In the genomic region with DNA sequence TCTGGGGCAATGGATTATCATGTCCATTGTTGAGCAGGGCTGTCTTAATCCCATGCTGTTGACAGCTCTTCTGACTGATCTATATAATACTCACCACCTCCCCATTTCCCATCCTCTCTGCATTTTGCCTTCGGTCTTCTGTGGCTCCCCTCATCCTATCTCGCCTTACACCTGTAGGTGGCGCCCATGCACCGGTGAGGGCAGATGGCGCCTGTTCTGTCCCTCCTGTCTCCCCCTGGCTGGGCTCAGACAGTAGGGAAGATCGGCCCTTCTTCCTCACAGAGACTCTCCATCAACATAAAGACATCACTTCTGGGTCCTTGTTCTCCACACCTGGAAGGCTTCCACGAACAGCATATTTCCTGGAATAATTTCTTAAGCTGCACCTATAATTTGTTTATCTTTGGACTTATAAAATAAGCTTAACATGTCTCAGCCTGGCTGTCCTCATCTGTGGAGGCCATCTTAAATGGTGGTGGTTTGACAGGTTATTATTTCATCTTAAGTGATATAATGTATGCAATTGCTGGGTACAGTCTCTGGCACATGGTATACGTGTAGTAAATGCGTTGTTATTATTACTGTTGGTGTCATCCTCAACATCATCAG, we compare ENCODE assay signal across 8 cellular contexts. TPM values are rescaled to one million over a fixed set of nuclear protein-coding genes. Genes with fewer than 3 reads are reported as not detected.
DNase-seq lines count a peak whose midpoint lies in the region; ATAC-seq and TF ChIP-seq lines count a peak whose summit lies in the region.

No MANE protein-coding gene starts in this region.

- no peak overlapping the region for H2BK5ac ChIP-seq in IMR-90 (ENCODE audit: low read depth, low read length, poor library complexity, severe bottlenecking)

- peak; percentile 91 for TF ChIP-seq RAD21 in IMR-90 (IDR thresholded peaks at IDR 0.05; ENCODE audit: low read length)

- intact Hi-C loops in activated CD4-positive, alpha-beta T cell treated with anti-CD3 and anti-CD28 coated beads for 36 hours (cut with DNase I, micrococcal nuclease) = loop anchor here (1.0 to 2.0 kb wide), 4 partner anchors 180 to 809 kb away; no protein-coding TSS in a partner anchor
- intact Hi-C loops in IMR-90 (cut with micrococcal nuclease) = loop anchor here (1.0 kb wide), 2 partner anchors 180 to 809 kb away; no protein-coding TSS in a partner anchor

- peak; percentile 74 for ATAC-seq in activated CD4-positive, alpha-beta T cell treated with anti-CD3 and anti-CD28 coated beads for 36 hours
- ATAC-seq in IMR-90 (ENCODE audit: low read depth) = peak; percentile 96
- peak; percentile 72 for ATAC-seq in lung (ENCODE audit: insufficient read depth, low FRiP score)

- no peaks in the 10 kb centered on the region for H3K79me2 ChIP-seq in GM23248 (ENCODE audit: insufficient read depth)

- H3K4me3 ChIP-seq in GM23248 (no peak overlapping the region), IMR-90 (ENCODE audit: insufficient read depth, low read depth, low read length) (no peak overlapping the region), lung (no peak overlapping the region)

- POLR2A ChIA-PET in activated CD4-positive, alpha-beta T cell treated with anti-CD3 and anti-CD28 coated beads for 36 hours (lab: Charles Lee) = no interaction called here
- POLR2A ChIA-PET in IMR-90 (lab: Charles Lee; ENCODE audit: unreplicated experiment) = no interaction called here

- H3K9me2 ChIP-seq in GM23248 (ENCODE audit: insufficient read depth) = no peaks in the 10 kb centered on the region

- no peaks in the 10 kb centered on the region for H4K20me1 ChIP-seq in GM23248 (ENCODE audit: insufficient read depth)
- H4K20me1 ChIP-seq in IMR-90 (ENCODE audit: insufficient read depth, low read length) = no peaks in the 10 kb centered on the region

- H3K9ac ChIP-seq in GM23248 = no peak overlapping the region
- no peak overlapping the region for H3K9ac ChIP-seq in IMR-90 (ENCODE audit: low read depth, low read length)

- no peak overlapping the region for H4K91ac ChIP-seq in IMR-90 (ENCODE audit: insufficient read depth, low read depth, low read length)

- H3K36me3 ChIP-seq in GM23248 (ENCODE audit: low read depth) (no peaks in the 10 kb centered on the region), IMR-90 (ENCODE audit: control insufficient read depth, insufficient read depth, low read length) (no peaks in the 10 kb centered on the region), lung (ENCODE audit: control insufficient read depth in 2 of 2, insufficient read depth in 2 of 2, low read length in 2 of 2) (no peaks in the 10 kb centered on the region)

- H3K4me3 Mint-ChIP-seq in activated CD4-positive, alpha-beta T cell treated with anti-CD3 and anti-CD28 coated beads for 36 hours = no peak overlapping the region
- H3K4me3 Mint-ChIP-seq in chondrocyte (ENCODE audit: unreplicated experiment) = no peak overlapping the region

- no peaks in the 10 kb centered on the region for H3K9me1 ChIP-seq in IMR-90 (ENCODE audit: insufficient read depth, low read length)

- no peak overlapping the region for H2BK20ac ChIP-seq in IMR-90 (ENCODE audit: low read depth, low read length)

- no peak overlapping the region for H3K4me2 ChIP-seq in GM23248 (ENCODE audit: unreplicated experiment)
- no peak overlapping the region for H3K4me2 ChIP-seq in IMR-90 (ENCODE audit: low read depth, low read length)

- no peak overlapping the region for H3K4ac ChIP-seq in IMR-90 (ENCODE audit: low read depth, low read length)

- no peaks in the 10 kb centered on the region for H3K4me1 ChIP-seq in GM23248 (ENCODE audit: insufficient read depth)
- no peaks in the 10 kb centered on the region for H3K4me1 ChIP-seq in IMR-90 (ENCODE audit: control insufficient read depth, insufficient read depth, low read length)
- H3K4me1 ChIP-seq in lung (ENCODE audit: control insufficient read depth in 2 of 2, insufficient read depth in 2 of 2, low read length in 2 of 2) = no peaks in the 10 kb centered on the region

- H3K36me3 Mint-ChIP-seq in activated CD4-positive, alpha-beta T cell treated with anti-CD3 and anti-CD28 coated beads for 36 hours (ENCODE audit: low read depth) = no peaks in the 10 kb centered on the region
- no peaks in the 10 kb centered on the region for H3K36me3 Mint-ChIP-seq in chondrocyte (ENCODE audit: low read depth)

- H3K79me1 ChIP-seq in IMR-90 (ENCODE audit: low read depth in 1 of 2, low read length in 2 of 2) = no peaks in the 10 kb centered on the region

- no peaks in the 10 kb centered on the region for H3K4me1 Mint-ChIP-seq in activated CD4-positive, alpha-beta T cell treated with anti-CD3 and anti-CD28 coated beads for 36 hours
- H3K4me1 Mint-ChIP-seq in chondrocyte (ENCODE audit: low read depth) = no peaks in the 10 kb centered on the region

- H3K27me3 ChIP-seq in GM23248 (replicated peaks; ENCODE audit: insufficient read depth) = no peaks in the 10 kb centered on the region
- no peaks in the 10 kb centered on the region for H3K27me3 ChIP-seq in IMR-90 (ENCODE audit: control insufficient read depth, insufficient read depth, low read length)
- no peaks in the 10 kb centered on the region for H3K27me3 ChIP-seq in lung (ENCODE audit: control insufficient read depth, insufficient read depth)

- H3K18ac ChIP-seq in IMR-90 (ENCODE audit: low read depth, low read length) = no peak overlapping the region

- no peak overlapping the region for H2BK120ac ChIP-seq in IMR-90 (ENCODE audit: low read depth, low read length)

- peaks cover 3% of the 10 kb centered on the region for H3K9me3 Mint-ChIP-seq in activated CD4-positive, alpha-beta T cell treated with anti-CD3 and anti-CD28 coated beads for 36 hours (ENCODE audit: low read depth)
- no peaks in the 10 kb centered on the region for H3K9me3 Mint-ChIP-seq in chondrocyte (ENCODE audit: low read depth)

- CTCF ChIA-PET in activated CD4-positive, alpha-beta T cell treated with anti-CD3 and anti-CD28 coated beads for 36 hours (lab: Charles Lee) = interaction anchor here (0.7 to 1.2 kb wide), 6 partner anchors 47 to 230 kb away, joined by 3 to 5 read pairs (median 4); no protein-coding TSS in a partner anchor
- CTCF ChIA-PET in IMR-90 (lab: Yijun Ruan, JAX) = interaction anchor here (0.6 to 2.5 kb wide), 8 partner anchors 29 to 927 kb away, joined by 3 to 12 read pairs (median 4); no protein-coding TSS in a partner anchor

- H3K14ac ChIP-seq in IMR-90 (replicated peaks; ENCODE audit: low read depth, low read length) = no peak overlapping the region

- H4K5ac ChIP-seq in IMR-90 (ENCODE audit: low read depth, low read length) = no peak overlapping the region

- TF ChIP-seq POLR2A in IMR-90 (IDR thresholded peaks at IDR 0.05; ENCODE audit: low read depth, low read length) = no peak

- H3K27me3 Mint-ChIP-seq in activated CD4-positive, alpha-beta T cell treated with anti-CD3 and anti-CD28 coated beads for 36 hours = no peaks in the 10 kb centered on the region
- peaks cover 23% of the 10 kb centered on the region for H3K27me3 Mint-ChIP-seq in chondrocyte (ENCODE audit: low read depth)

- no peak overlapping the region for H2AK9ac ChIP-seq in IMR-90 (replicated peaks; ENCODE audit: low read depth, low read length, poor library complexity)

- H4K8ac ChIP-seq in IMR-90 (ENCODE audit: low read depth in 2 of 2, low read length in 2 of 2) = no peak overlapping the region

- dilution Hi-C loops in IMR-90 (cut with HindIII; ENCODE audit: low sequenced_read_pairs, unreplicated experiment) = no loop called here

- no peak overlapping the region for H2AK5ac ChIP-seq in IMR-90 (ENCODE audit: low read depth, low read length)

- peak; percentile 91 for TF ChIP-seq CTCF in IMR-90 (conservative IDR thresholded peaks at IDR 0.05; ENCODE audit: low read depth, low read length)
- TF ChIP-seq CTCF in chondrocyte (IDR thresholded peaks at IDR 0.05) = peak; percentile 93
- TF ChIP-seq CTCF in lung (IDR thresholded peaks at IDR 0.05; ENCODE audit: control extremely low read depth, extremely low read depth) = peak; percentile 29

- H3K27ac Mint-ChIP-seq in activated CD4-positive, alpha-beta T cell treated with anti-CD3 and anti-CD28 coated beads for 36 hours = no peak overlapping the region
- no peak overlapping the region for H3K27ac Mint-ChIP-seq in chondrocyte (ENCODE audit: unreplicated experiment)

- no TSS peak for BruUV-seq in IMR-90 (replicated peaks; lab: Mats Ljungman, UMichigan)

- no peak overlapping the region for H3K27ac ChIP-seq in GM23248
- no peak overlapping the region for H3K27ac ChIP-seq in IMR-90 (ENCODE audit: insufficient read depth, low read length)
- no peak overlapping the region for H3K27ac ChIP-seq in lung (ENCODE audit: low read depth in 1 of 2, low read length in 1 of 2)

- H3K23ac ChIP-seq in IMR-90 (ENCODE audit: low read depth, low read length) = no peak overlapping the region

- in situ Hi-C loops in GM23248 (cut with MboI) (loop anchor here (5.0 kb wide), 1 partner anchor 180 kb away; no protein-coding TSS in a partner anchor), IMR-90 (cut with MboI; ENCODE audit: low sequenced_read_pairs) (loop anchor here (5.0 to 10.0 kb wide), 2 partner anchors 180 to 812 kb away; no protein-coding TSS in a partner anchor)

- H2AFZ ChIP-seq in GM23248 = no peak overlapping the region
- peak overlapping the region; percentile 57 for H2AFZ ChIP-seq in IMR-90 (replicated peaks; ENCODE audit: low read length, poor library complexity)

- H2BK15ac ChIP-seq in IMR-90 (ENCODE audit: low read depth, low read length) = no peak overlapping the region

- peak; percentile 73 for DNase-seq in activated CD4-positive, alpha-beta T cell treated with anti-CD3 and anti-CD28 coated beads for 36 hours
- no peak for DNase-seq in activated CD4-positive, alpha-beta T cell treated with anti-CD3 and anti-CD28 coated beads for 4 hours
- DNase-seq in GM23248 (peak; percentile 77), IMR-90 (peak; percentile 33), RPMI7951 (ENCODE audit: low read depth) (peak; percentile 37), chondrocyte (ENCODE audit: low spot score) (no peak), lung (ENCODE audit: low spot score) (no peak), superior temporal gyrus (ENCODE audit: extremely low spot score) (peak; percentile 90)

- no peaks in the 10 kb centered on the region for H3K9me3 ChIP-seq in GM23248 (ENCODE audit: low read depth)
- H3K9me3 ChIP-seq in IMR-90 (ENCODE audit: control insufficient read depth, insufficient read depth, low read length) = no peaks in the 10 kb centered on the region
- H3K9me3 ChIP-seq in lung (ENCODE audit: control insufficient read depth in 2 of 2, insufficient read depth in 1 of 2, low read length in 1 of 2) = peaks cover 0 to 5% of the 10 kb centered on the region in 2 donors

- 34% methylated on average over 9 of the region's 9 CpGs for WGBS in GM23248 (ENCODE audit: low coverage in 1 of 2, low lambda C conversion rate in 2 of 2, missing lambda C conversion rate in 2 of 2), 2 experiments
- 0% methylated on average over 2 of the region's 9 CpGs; no CpG with 5 or more reads in 1 of the 2 experiments for WGBS in IMR-90 (ENCODE audit: extremely low coverage in 2 of 2, insufficient read length in 1 of 2), 2 experiments
- WGBS in lung, 2 donors = 19 to 21% methylated on average over 9 of the region's 9 CpGs

- H3F3A ChIP-seq in GM23248 (ENCODE audit: insufficient read depth) = no peaks in the 10 kb centered on the region

- no peak overlapping the region for H3K56ac ChIP-seq in IMR-90 (ENCODE audit: extremely low read depth, insufficient read depth, low read length)

RNA-seq across cellular contexts. Expression of a gene that starts 10.9 kb away (rescaled TPM):
- under 1 TPM; 0.05 to 0.09 TPM for total RNA-seq in activated CD4-positive, alpha-beta T cell treated with anti-CD3 and anti-CD28 coated beads for 36 hours
- total RNA-seq in GM23248 (2014; rRNA removed; shearing (Covaris generic)) = not detected in 2 replicates
- polyA plus RNA-seq in GM23248 (2016; fragmentation: Nextera tagmentation; extraction: Ambion mirVana) = 0.13 TPM in 1 of 2 replicates, not detected in the other
- total RNA-seq in IMR-90 (2012; rRNA removed) = not detected in 2 replicates
- polyA plus RNA-seq in IMR-90 (2012; rRNA removed) = not detected in 2 replicates
- not detected in 2 replicates for polyA plus RNA-seq in IMR-90 (2012; cell fraction: cytosol; rRNA removed)
- not detected in 2 replicates for polyA plus RNA-seq in IMR-90 (2012; cell fraction: nucleus; rRNA removed; ENCODE audit: low replicate concordance)
- total RNA-seq in RPMI7951 (2014; rRNA removed; shearing (Covaris generic)) = not detected in 2 replicates
- not detected in 3 replicates for total RNA-seq in chondrocyte
- under 1 TPM in 1 of 2 donors, not detected in 1; 0.11 TPM for total RNA-seq in lung
- polyA plus RNA-seq in lung = under 1 TPM; 0.02 to 0.07 TPM

Comparison
In these comparisons a context has a peak if more than half of its experiments do, and no peak if none do; other contexts are left out.
1. DNase-seq: peak in activated CD4-positive, alpha-beta T cell treated with anti-CD3 and anti-CD28 coated beads for 36 hours (single experiment), GM23248 (single experiment), IMR-90 (single experiment), RPMI7951 (single experiment) and superior temporal gyrus (single experiment); none in activated CD4-positive, alpha-beta T cell treated with anti-CD3 and anti-CD28 coated beads for 4 hours (0 of 2), chondrocyte (single experiment) and lung (single experiment).
2. CTCF ChIP-seq: peak in every context shown above with its lines; median percentile 93 in chondrocyte; 91 in IMR-90; 29 in lung.
3. Peak in every context shown above with its lines, with median percentiles within 50 percentile points of each other: ATAC-seq.